8 cellular contexts compared by ENCODE assay signal in genomic region chr10:24209421-24209770, GRCh38. TPM values are rescaled to one million over a fixed set of nuclear protein-coding genes. Genes with fewer than 3 reads are reported as not detected.
A peak's percentile ranks its signal among the peaks of the same experiment; 100 is the strongest.
DNase-seq lines count a peak whose midpoint lies in the region; ATAC-seq, FAIRE-seq and TF ChIP-seq lines count a peak whose summit lies in the region.

No MANE protein-coding gene starts in this region.

- DNase-seq in EL, result peak; percentile 69
- peak; percentile 19 for DNase-seq in MG63
- peak; percentile 91 for DNase-seq in bronchial epithelial cell (ENCODE audit: low read depth)
- DNase-seq in DMS153 treated with DMSO at 0.1 percent for 48 hours (lab: John Stamatoyannopoulos, UW; ENCODE audit: unreplicated experiment), result no peak
- DNase-seq in NCI-H1092 treated with DMSO at 0.1 percent for 48 hours (lab: John Stamatoyannopoulos, UW), result no peak

- H3K36me3 ChIP-seq in MG63 (no peaks in the 10 kb centered on the region), bronchial epithelial cell (ENCODE audit: control insufficient read depth, insufficient read depth, low read length) (no peaks in the 10 kb centered on the region), mesodermal cell (ENCODE audit: control insufficient read depth, insufficient read depth, low read length) (no peaks in the 10 kb centered on the region), urinary bladder (ENCODE audit: insufficient read depth) (no peaks in the 10 kb centered on the region)

- peaks cover 23% of the 10 kb centered on the region for H3K4me1 ChIP-seq in mesodermal cell (ENCODE audit: control insufficient read depth, insufficient read depth, low read length, poor library complexity, severe bottlenecking)
- H3K4me1 ChIP-seq in urinary bladder (ENCODE audit: insufficient read depth), result no peaks in the 10 kb centered on the region

- H3K4me3 ChIP-seq in MG63, result peak overlapping the region; percentile 38
- H3K4me3 ChIP-seq in bronchial epithelial cell (ENCODE audit: low read depth, low read length), result peak overlapping the region; percentile 39
- peak overlapping the region; percentile 43 for H3K4me3 ChIP-seq in mesodermal cell (ENCODE audit: extremely low read depth, insufficient read depth, low read length, poor library complexity, severe bottlenecking)
- H3K4me3 ChIP-seq in urinary bladder (ENCODE audit: low read depth, low read length), result peak overlapping the region; percentile 43

- ATAC-seq in GM21529 (IDR thresholded peaks at IDR 0.05; ENCODE audit: unreplicated experiment), result peak; percentile 39

- 10% methylated on average over 2 of the region's 5 CpGs; no CpG with 5 or more reads in 1 of the 2 experiments for whole genome bisulfite sequencing in mesodermal cell (ENCODE audit: insufficient coverage in 2 of 2), 2 experiments
- WGBS in urinary bladder, result 1% methylated on average over 5 of the region's 5 CpGs

- no peak for TF ChIP-seq CTCF in bronchial epithelial cell (IDR thresholded peaks at IDR 0.05; ENCODE audit: insufficient read depth, low read length, severe bottlenecking)

- H3K27ac ChIP-seq in mesodermal cell (ENCODE audit: low read depth, low read length, severe bottlenecking) (peak overlapping the region; percentile 96), urinary bladder (ENCODE audit: low read depth) (no peak overlapping the region)

- no peaks in the 10 kb centered on the region for H3K9me3 ChIP-seq in MG63
- H3K9me3 ChIP-seq in mesodermal cell (ENCODE audit: control insufficient read depth, low read length), result no peaks in the 10 kb centered on the region

- H3K27me3 ChIP-seq in MG63 (no peaks in the 10 kb centered on the region), bronchial epithelial cell (ENCODE audit: control insufficient read depth, insufficient read depth, low read length) (no peaks in the 10 kb centered on the region)

- no peak for FAIRE-seq in bronchial epithelial cell (lab: Jason Lieb, UNC)

RNA-seq across cellular contexts. Expression of gene KIAA1217, which starts 0.5 kb away (rescaled TPM):
- 1.7 and 6.4 TPM in 2 replicates for total RNA-seq in MG63 (2014; rRNA removed; shearing (Covaris generic); ENCODE audit: low replicate concordance)
- total RNA-seq in bronchial epithelial cell (3.4 and 4.9 TPM in 2 replicates), urinary bladder (18.0 TPM)
- polyA plus RNA-seq in mesodermal cell (2013, experiment 1 of 2), result 8.4 TPM
- polyA plus RNA-seq in mesodermal cell (2013, experiment 2 of 2), result 7.4 TPM
- 6.2 TPM for polyA plus RNA-seq in urinary bladder

Comparison
In these comparisons a context has a peak if more than half of its experiments do, and no peak if none do; other contexts are left out.
1. DNase-seq: peak in EL (single experiment), MG63 (single experiment) and bronchial epithelial cell (single experiment); none in DMS153 treated with DMSO at 0.1 percent for 48 hours (single experiment) and NCI-H1092 treated with DMSO at 0.1 percent for 48 hours (single experiment).
2. Peak in every context shown above with its lines, with median percentiles within 50 percentile points of each other: H3K4me3 ChIP-seq.